ENCODE assay signal across 20 cellular contexts in genomic region chr13:76017861-76018556, GRCh38.
"Had no signal": no experiment of that assay in that cellular context is flagged by ENCODE, and none has a peak within 500 bp of the region (broad histone marks: within the 10 kb centered on the region; RNA-seq: fewer than 3 reads in every experiment).

No MANE protein-coding gene starts in this region.

- H3K27ac ChIP-seq: coronary artery, esophagus muscularis mucosa, gastrocnemius medialis, heart right ventricle, left lung, lower lobe of right lung had no signal

- H3K4me3 ChIP-seq: coronary artery, dorsolateral prefrontal cortex, esophagus muscularis mucosa, gastrocnemius medialis, heart right ventricle, left lung, lower lobe of right lung, mucosa of descending colon had no signal

- H3K27ac Mint-ChIP-seq: mesothelial cell of epicardium, naive B cell had no signal

- DNase-seq: dermis blood vessel endothelial cell; dorsolateral prefrontal cortex; effector CD4-positive, alpha-beta T cell; effector memory CD4-positive, alpha-beta T cell; foreskin fibroblast; foreskin melanocyte; gastrocnemius medialis; glutamatergic neuron; heart right ventricle; hippocampal formation; left cardiac atrium; left lung; left ventricle myocardium superior; lower lobe of right lung; mesenchymal stem cell; mucosa of descending colon; naive B cell had no signal

- H3K4me1 Mint-ChIP-seq: naive B cell had no signal

- H3K9me3 ChIP-seq: esophagus muscularis mucosa, gastrocnemius medialis, heart right ventricle, left lung, lower lobe of right lung, mucosa of descending colon had no signal

- ATAC-seq: gastrocnemius medialis, heart right ventricle, left cardiac atrium, left lung, left ventricle myocardium superior, lower lobe of right lung, mucosa of descending colon had no signal

- H3K4me1 ChIP-seq: lower lobe of right lung had no signal

- H3K36me3 Mint-ChIP-seq: mesothelial cell of epicardium, naive B cell had no signal

- H3K4me3 Mint-ChIP-seq: mesothelial cell of epicardium, naive B cell had no signal

- H3K27me3 ChIP-seq: dorsolateral prefrontal cortex, esophagus muscularis mucosa, gastrocnemius medialis, heart right ventricle, left lung had no signal

- H3K36me3 ChIP-seq: esophagus muscularis mucosa, gastrocnemius medialis, heart right ventricle, left lung, lower lobe of right lung had no signal

- H3K9me3 Mint-ChIP-seq: mesothelial cell of epicardium had no signal
